Comparison of ENCODE assay signal across 15 cellular contexts in the genomic region with DNA sequence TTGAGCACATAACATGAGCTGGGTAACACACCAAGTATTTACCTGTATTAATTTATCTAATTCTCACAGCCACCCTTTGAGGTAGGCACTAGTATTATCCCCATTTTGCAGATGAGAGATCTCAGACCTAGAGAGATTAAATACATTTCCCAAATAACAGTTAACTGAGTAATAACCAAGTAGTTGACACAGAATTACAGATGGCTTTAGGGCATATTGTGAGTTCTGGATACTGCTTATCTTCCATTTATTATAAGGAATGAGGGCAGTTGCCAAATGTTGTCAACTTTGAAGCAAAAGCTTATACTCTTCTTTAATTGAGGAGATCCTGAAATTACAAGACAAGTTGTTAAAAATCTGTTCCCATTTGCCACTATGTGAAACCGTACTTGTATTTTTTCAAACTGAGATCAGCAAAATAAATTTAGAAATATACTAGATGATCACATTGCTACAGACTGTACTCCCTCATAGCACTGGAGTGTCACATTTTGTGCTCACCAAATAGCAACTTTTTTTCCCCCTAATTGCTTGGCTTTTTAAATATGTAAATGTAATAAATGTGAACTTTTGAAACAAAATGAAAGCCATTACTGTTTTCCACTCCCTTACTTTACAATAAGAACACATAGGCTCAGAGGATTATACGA.
A peak's percentile ranks its signal among the peaks of the same experiment; 100 is the strongest.
DNase-seq lines count a peak whose midpoint lies in the region; ATAC-seq, FAIRE-seq and TF ChIP-seq lines count a peak whose summit lies in the region.
"Had no signal": no experiment of that assay in that cellular context is flagged by ENCODE, and none has a peak within 500 bp of the region (broad histone marks: within the 10 kb centered on the region; RNA-seq: fewer than 3 reads in every experiment).

No MANE protein-coding gene starts in this region.

- no peak for TF ChIP-seq CTCF in keratinocyte (optimal IDR thresholded peaks at IDR 0.05 in 1 of 3, IDR thresholded peaks at IDR 0.05 in 1 of 3, conservative IDR thresholded peaks at IDR 0.05 in 1 of 3; ENCODE audit: extremely low read depth in 1 of 3, insufficient read depth in 2 of 3, low read length in 3 of 3)
- TF ChIP-seq CTCF in neural progenitor cell (IDR thresholded peaks at IDR 0.05): no peak

- H3K4me2 ChIP-seq in keratinocyte (ENCODE audit: control insufficient read depth, extremely low read depth, insufficient read depth, low read depth, low read length) (no peak overlapping the region), neural progenitor cell (no peak overlapping the region)

- H3F3A ChIP-seq in neural progenitor cell (ENCODE audit: low read depth): no peaks in the 10 kb centered on the region

- peaks cover 42% of the 10 kb centered on the region for H3K36me3 Mint-ChIP-seq in neural progenitor cell

- H3K4me1 ChIP-seq in keratinocyte (ENCODE audit: control insufficient read depth, extremely low read depth, insufficient read depth, low read length) (peaks cover 37% of the 10 kb centered on the region), neural progenitor cell (no peaks in the 10 kb centered on the region)
- H3K4me1 ChIP-seq: Caco-2, HAP-1 had no signal

- FAIRE-seq in keratinocyte (lab: Jason Lieb, UNC): peak; percentile 71
- FAIRE-seq: A204.1 had no signal

- peaks cover 7% of the 10 kb centered on the region for H3K4me1 Mint-ChIP-seq in neural progenitor cell

- H3K36me3 ChIP-seq in keratinocyte (ENCODE audit: control insufficient read depth in 2 of 2, extremely low read depth in 1 of 2, insufficient read depth in 2 of 2, low read length in 2 of 2) (no peaks in the 10 kb centered on the region), neural progenitor cell (no peaks in the 10 kb centered on the region)

- H3K9me3 Mint-ChIP-seq in neural progenitor cell: no peaks in the 10 kb centered on the region
- H3K9me3 Mint-ChIP-seq: CD4-positive, alpha-beta T cell had no signal

- no peak overlapping the region for H3K4me3 Mint-ChIP-seq in neural progenitor cell
- H3K4me3 Mint-ChIP-seq: CD4-positive, alpha-beta T cell had no signal

- H3K79me2 ChIP-seq in keratinocyte (ENCODE audit: control insufficient read depth, insufficient read depth, low read length) (no peaks in the 10 kb centered on the region), neural progenitor cell (ENCODE audit: low read depth) (peaks cover 2% of the 10 kb centered on the region)

- H3K4me3 ChIP-seq in keratinocyte (ENCODE audit: control insufficient read depth in 2 of 3, extremely low read depth in 1 of 3, insufficient read depth in 2 of 3, low read depth in 1 of 3, low read length in 3 of 3) (no peak overlapping the region), neural progenitor cell (no peak overlapping the region)
- H3K4me3 ChIP-seq: GM23248, HAP-1 had no signal

- no peaks in the 10 kb centered on the region for H3K9me1 ChIP-seq in keratinocyte (ENCODE audit: control insufficient read depth, extremely low read depth, insufficient read depth, low read length)

- H2AFZ ChIP-seq in keratinocyte (ENCODE audit: control insufficient read depth, low read length) (no peak overlapping the region), neural progenitor cell (replicated peaks) (no peak overlapping the region)
- H2AFZ ChIP-seq: GM23248 had no signal

- no peak for ATAC-seq in HG03457 (IDR thresholded peaks at IDR 0.05; ENCODE audit: unreplicated experiment)

- H3K9me3 ChIP-seq in keratinocyte (ENCODE audit: control insufficient read depth, low read depth, low read length) (no peaks in the 10 kb centered on the region), neural progenitor cell (ENCODE audit: low read depth) (no peaks in the 10 kb centered on the region)
- H3K9me3 ChIP-seq: Caco-2, HAP-1 had no signal

- no peaks in the 10 kb centered on the region for H4K20me1 ChIP-seq in keratinocyte (ENCODE audit: control insufficient read depth, extremely low read depth, insufficient read depth, low read length)
- H4K20me1 ChIP-seq in neural progenitor cell (ENCODE audit: low read depth): no peaks in the 10 kb centered on the region

- H3K27ac Mint-ChIP-seq in neural progenitor cell: no peak overlapping the region
- H3K27ac Mint-ChIP-seq: CD4-positive, alpha-beta T cell had no signal

- DNase-seq in EL: peak; percentile 17
- DNase-seq in M059J (ENCODE audit: low read depth): peak; percentile 14
- DNase-seq in keratinocyte (ENCODE audit: low read depth, low spot score): no peak
- no peak for DNase-seq in foreskin melanocyte
- no peak for DNase-seq in neural progenitor cell (ENCODE audit: low spot score)
- DNase-seq: ACHN; Caco-2; CD4-positive, alpha-beta T cell; GF-D8; GM23248 had no signal

- no peak overlapping the region for H3K27ac ChIP-seq in keratinocyte (ENCODE audit: control insufficient read depth, insufficient read depth, low read length)
- H3K27ac ChIP-seq in neural progenitor cell: no peak overlapping the region
- H3K27ac ChIP-seq: C4-2B, GM23248, HL-60 had no signal

- peaks cover 1% of the 10 kb centered on the region for H3K27me3 Mint-ChIP-seq in neural progenitor cell (ENCODE audit: insufficient read depth, low read depth)
- H3K27me3 Mint-ChIP-seq: CD4-positive, alpha-beta T cell had no signal

- H3K9ac ChIP-seq in keratinocyte (ENCODE audit: control insufficient read depth, extremely low read depth, insufficient read depth, low read length) (no peak overlapping the region), neural progenitor cell (no peak overlapping the region)
- H3K9ac ChIP-seq: GM23248 had no signal

- H3K27me3 ChIP-seq in keratinocyte (ENCODE audit: control insufficient read depth, extremely low read depth, insufficient read depth, low read length): no peaks in the 10 kb centered on the region
- no peaks in the 10 kb centered on the region for H3K27me3 ChIP-seq in neural progenitor cell

- dilution Hi-C loops in keratinocyte (cut with MboI; ENCODE audit: extremely low pct_ligation_motif_present, low sequenced_read_pairs): no loop called here

Comparison
In these comparisons a context has a peak if more than half of its experiments do, and no peak if none do; other contexts are left out.
1. DNase-seq: peak in EL (single experiment) and M059J (single experiment); none in keratinocyte (single experiment), foreskin melanocyte (single experiment) and neural progenitor cell (single experiment).